ENCODE assay signal across 18 cellular contexts in genomic region chr1:53503433-53503925, GRCh38. TPM values are rescaled to one million over a fixed set of nuclear protein-coding genes. Genes with fewer than 3 reads are reported as not detected.
A peak's percentile ranks its signal among the peaks of the same experiment; 100 is the strongest.
DNase-seq lines count a peak whose midpoint lies in the region; ATAC-seq and TF ChIP-seq lines count a peak whose summit lies in the region.
"Had no signal": no experiment of that assay in that cellular context is flagged by ENCODE, and none has a peak within 500 bp of the region (broad histone marks: within the 10 kb centered on the region; RNA-seq: fewer than 3 reads in every experiment).

No MANE protein-coding gene starts in this region.

- H4K20me1 ChIP-seq in GM23338 (replicated peaks; ENCODE audit: insufficient read depth) (no peaks in the 10 kb centered on the region), hepatocyte (ENCODE audit: insufficient read depth, poor library complexity, severe bottlenecking) (no peaks in the 10 kb centered on the region), osteoblast (ENCODE audit: insufficient read depth, low read length) (no peaks in the 10 kb centered on the region)

- H3K9me3 Mint-ChIP-seq in GM23338: no peaks in the 10 kb centered on the region; the same call in 2 of the 3 replicates

- 75% methylated on average over 19 of the region's 20 CpGs for WGBS in hepatocyte (ENCODE audit: low lambda C conversion rate, missing lambda C conversion rate)

- no peaks in the 10 kb centered on the region for H3K79me2 ChIP-seq in GM23338 (replicated peaks; ENCODE audit: insufficient read depth)
- no peaks in the 10 kb centered on the region for H3K79me2 ChIP-seq in hepatocyte
- no peaks in the 10 kb centered on the region for H3K79me2 ChIP-seq in osteoblast (ENCODE audit: insufficient read depth, low read length)

- TF ChIP-seq CTCF in GM23338 (conservative IDR thresholded peaks at IDR 0.05; ENCODE audit: low read depth in 2 of 2) (no peak), WERI-Rb-1 (IDR thresholded peaks at IDR 0.05; ENCODE audit: low read depth, low read length) (no peak), hepatocyte (IDR thresholded peaks at IDR 0.05; ENCODE audit: poor library complexity) (no peak), osteoblast (IDR thresholded peaks at IDR 0.05; ENCODE audit: extremely low read depth, low read depth, low read length) (no peak)

- H3K36me3 ChIP-seq in GM23338 (ENCODE audit: insufficient read depth): no peaks in the 10 kb centered on the region
- no peaks in the 10 kb centered on the region for H3K36me3 ChIP-seq in WERI-Rb-1
- H3K36me3 ChIP-seq in hepatocyte (replicated peaks; ENCODE audit: insufficient read depth, low read depth): no peaks in the 10 kb centered on the region
- no peaks in the 10 kb centered on the region for H3K36me3 ChIP-seq in osteoblast (ENCODE audit: insufficient read depth, low read length)

- H3K9me3 ChIP-seq in WERI-Rb-1 (ENCODE audit: severe bottlenecking) (no peaks in the 10 kb centered on the region), hepatocyte (ENCODE audit: low read depth) (no peaks in the 10 kb centered on the region), osteoblast (ENCODE audit: low read depth, low read length) (no peaks in the 10 kb centered on the region)

- peaks cover 24% of the 10 kb centered on the region for H3K27me3 Mint-ChIP-seq in GM23338 (ENCODE audit: insufficient read depth, low read depth, poor library complexity)

- no peaks in the 10 kb centered on the region for H3K27me3 ChIP-seq in GM23338 (ENCODE audit: insufficient read depth)
- H3K27me3 ChIP-seq in WERI-Rb-1 (ENCODE audit: insufficient read depth, low read depth, severe bottlenecking): no peaks in the 10 kb centered on the region
- H3K27me3 ChIP-seq in hepatocyte: no peaks in the 10 kb centered on the region
- H3K27me3 ChIP-seq in osteoblast (ENCODE audit: insufficient read depth, low read length): peaks cover 21% of the 10 kb centered on the region

- H3K9me2 ChIP-seq in GM23338 (ENCODE audit: insufficient read depth): no peaks in the 10 kb centered on the region
- no peaks in the 10 kb centered on the region for H3K9me2 ChIP-seq in hepatocyte (replicated peaks; ENCODE audit: insufficient read depth)

- H2AFZ ChIP-seq in GM23338: peak overlapping the region; percentile 90
- H2AFZ ChIP-seq in hepatocyte: no peak overlapping the region
- no peak overlapping the region for H2AFZ ChIP-seq in osteoblast (ENCODE audit: low read length)

- ATAC-seq in GM23338: peak; percentile 6
- no peak for ATAC-seq in GM18519 (IDR thresholded peaks at IDR 0.05; ENCODE audit: low FRiP score, unreplicated experiment)
- ATAC-seq: GM12878 had no signal

- no peak overlapping the region; the same call in 2 of the 3 replicates for H3K4me3 Mint-ChIP-seq in GM23338

- H3K27ac Mint-ChIP-seq in GM23338: no peak overlapping the region

- H3K4me1 ChIP-seq in GM23338 (ENCODE audit: insufficient read depth) (peaks cover 5% of the 10 kb centered on the region; the same call in 1 of the 2 replicates), hepatocyte (ENCODE audit: insufficient read depth) (peaks cover 42% of the 10 kb centered on the region), osteoblast (ENCODE audit: insufficient read depth, low read length) (peaks cover 6% of the 10 kb centered on the region)

- no peak overlapping the region for H3K27ac ChIP-seq in GM23338 (ENCODE audit: low read depth)
- peak overlapping the region; percentile 65 for H3K27ac ChIP-seq in WERI-Rb-1
- H3K27ac ChIP-seq in hepatocyte: peak overlapping the region; percentile 60
- no peak overlapping the region for H3K27ac ChIP-seq in osteoblast (ENCODE audit: low read depth, low read length)
- H3K27ac ChIP-seq: C4-2B, KMS-11 had no signal

- DNase-seq in GM23338 (ENCODE audit: low spot score): no peak
- no peak for DNase-seq in WERI-Rb-1
- DNase-seq in hepatocyte (ENCODE audit: low spot score): no peak
- DNase-seq in osteoblast (ENCODE audit: insufficient read length, low spot score, missing footprints): peak; percentile 80
- no peak for DNase-seq in AG08396 (ENCODE audit: low spot score)
- no peak for DNase-seq in superior temporal gyrus (ENCODE audit: extremely low spot score)
- DNase-seq in amygdala (lab: John Stamatoyannopoulos, UW): no peak
- DNase-seq: DMS 273 treated with DMSO at 0.1 percent for 48 hours, GDM1, GOT3, NCI-H2081, NCI-H510A treated with DMSO at 0.1 percent for 48 hours had no signal

- H3K4me2 ChIP-seq in GM23338 (no peak overlapping the region; the same call in 1 of the 2 replicates), hepatocyte (peak overlapping the region; percentile 35), osteoblast (ENCODE audit: insufficient read depth, low read length) (no peak overlapping the region)
- H3K4me2 ChIP-seq: KMS-11 had no signal

- no peaks in the 10 kb centered on the region; the same call in 2 of the 3 replicates for H3K36me3 Mint-ChIP-seq in GM23338 (ENCODE audit: low read depth)

- H3K4me1 Mint-ChIP-seq in GM23338: peaks cover 27% of the 10 kb centered on the region

- no peak overlapping the region for H3K4me3 ChIP-seq in GM23338
- H3K4me3 ChIP-seq in WERI-Rb-1 (ENCODE audit: low read depth, low read length): no peak overlapping the region
- no peak overlapping the region for H3K4me3 ChIP-seq in hepatocyte
- no peak overlapping the region for H3K4me3 ChIP-seq in osteoblast (ENCODE audit: insufficient read depth, low read length)
- H3K4me3 ChIP-seq: GM12878 had no signal

- H3F3A ChIP-seq in GM23338 (replicated peaks; ENCODE audit: low read depth): no peaks in the 10 kb centered on the region

TF ChIP-seq in GM23338, 12 proteins besides CTCF, POLR2A, EP300 and RAD21:
- TF ChIP-seq REST (IDR thresholded peaks at IDR 0.05; ENCODE audit: unreplicated experiment) (no peak), EZH2 (IDR thresholded peaks at IDR 0.05; ENCODE audit: low read depth, unreplicated experiment) (no peak), JUNB (IDR thresholded peaks at IDR 0.05; ENCODE audit: unreplicated experiment) (no peak), EZH2phosphoT487 (IDR thresholded peaks at IDR 0.05; ENCODE audit: unreplicated experiment) (no peak), ETS1 (IDR thresholded peaks at IDR 0.05) (no peak)

RNA-seq across cellular contexts. Expression of gene DMRTB1, which starts 44.3 kb away (rescaled TPM):
- 1.2 TPM in 1 of 2 replicates, not detected in the other for total RNA-seq in GM23338 (2014; rRNA removed; shearing (Covaris generic))
- polyA plus RNA-seq in GM23338 (2016; fragmentation: Nextera tagmentation; extraction: Ambion mirVana) (0.27 and 0.49 TPM in 2 replicates), hepatocyte (not detected in 2 replicates)
- total RNA-seq in hepatocyte (not detected in 2 replicates), osteoblast (not detected in 2 replicates)
- total RNA-seq: A673, GM12878, M059J had no signal
- polyA plus RNA-seq: GM12878 had no signal

Comparison
In these comparisons a context has a peak if more than half of its experiments do, and no peak if none do; other contexts are left out.
1. H3K27ac ChIP-seq: peak in WERI-Rb-1 (single experiment) and hepatocyte (single experiment); none in GM23338 (single experiment) and osteoblast (single experiment).